34 cellular contexts compared by ENCODE assay signal in genomic region chr1:189686288-189686687, GRCh38.
"Had no signal": no experiment of that assay in that cellular context is flagged by ENCODE, and none has a peak within 500 bp of the region (broad histone marks: within the 10 kb centered on the region; RNA-seq: fewer than 3 reads in every experiment).

No MANE protein-coding gene starts in this region.

- DNase-seq: Karpas-422, Kasumi-1, MG63, MM.1S, MV-4-11, NCI-H1048, NCI-H1092, NCI-H1092 treated with DMSO at 0.1 percent for 48 hours, NCI-H1105, NCI-H1105 treated with DMSO at 0.1 percent for 48 hours, NCI-H1417, NCI-H1417 treated with DMSO at 0.1 percent for 48 hours, NCI-H1436, NCI-H1436 treated with DMSO at 0.1 percent for 48 hours, NCI-H146, NCI-H1694, NCI-H1694 treated with DMSO at 0.1 percent for 48 hours, NCI-H187, NCI-H187 treated with DMSO at 0.1 percent for 48 hours, NCI-H1930, NCI-H2029, NCI-H2029 treated with DMSO at 0.1 percent for 48 hours, NCI-H2081, NCI-H2081 treated with DMSO at 0.1 percent for 48 hours, NCI-H2107, NCI-H2171, NCI-H2171 treated with DMSO at 0.1 percent for 48 hours, NCI-H2227 treated with DMSO at 0.1 percent for 48 hours, NCI-H226, NCI-H345, NCI-H446, NCI-H446 treated with DMSO at 0.1 percent for 48 hours, NCI-H510A, NCI-H510A treated with DMSO at 0.1 percent for 48 hours had no signal

- H3K27me3 ChIP-seq: MG63 had no signal

- H3K36me3 ChIP-seq: MG63 had no signal

- H3K4me3 ChIP-seq: MG63 had no signal
